ENCODE assay signal across 8 cellular contexts in the genomic region with DNA sequence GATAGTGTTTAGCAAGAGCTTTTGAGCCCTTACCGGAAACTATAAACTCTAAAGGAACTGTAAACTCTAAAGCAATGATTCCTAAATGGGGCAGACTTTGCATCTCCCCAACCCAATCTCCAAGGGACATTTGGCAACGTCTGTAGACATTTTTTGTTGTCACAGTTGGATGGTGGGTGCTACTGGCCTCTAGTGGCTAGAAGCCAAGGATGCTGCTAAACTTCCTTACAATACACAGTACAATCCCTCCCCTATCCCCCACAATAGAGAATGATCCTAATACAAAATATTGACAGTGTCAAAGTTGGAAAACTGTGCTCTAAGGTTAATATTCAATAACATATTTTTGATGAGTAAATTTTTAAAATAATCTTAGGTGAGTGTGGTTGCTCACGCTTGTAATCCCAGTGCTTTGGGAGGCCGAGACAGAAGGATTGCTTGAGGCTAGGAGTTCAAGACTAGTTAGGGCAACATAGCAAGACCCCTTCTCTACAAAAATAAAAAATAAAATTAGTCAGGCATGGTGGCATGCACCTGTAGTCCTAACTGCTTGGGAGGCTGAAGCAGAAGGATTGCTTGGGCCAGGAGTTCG.
DNase-seq lines count a peak whose midpoint lies in the region; ATAC-seq, FAIRE-seq and TF ChIP-seq lines count a peak whose summit lies in the region.

No MANE protein-coding gene starts in this region.

- WGBS in K562 (ENCODE audit: insufficient coverage, low coverage, missing lambda C conversion rate): 62% methylated on average over 5 of the region's 5 CpGs
- WGBS in upper lobe of left lung, 2 donors: 72 to 75% methylated on average over 5 of the region's 5 CpGs

- H3K36me3 ChIP-seq in Peyer's patch (no peaks in the 10 kb centered on the region), K562 (ENCODE audit: control insufficient read depth, insufficient read depth, low read length) (no peaks in the 10 kb centered on the region), left lung (no peaks in the 10 kb centered on the region), upper lobe of left lung (peaks cover 0 to 6% (median 0%) of the 10 kb centered on the region in 4 donors)

- DNase-seq in activated CD4-positive, alpha-beta T cell treated with anti-CD3 and anti-CD28 coated beads for 36 hours: peak; percentile 57
- DNase-seq in activated CD4-positive, alpha-beta T cell treated with anti-CD3 and anti-CD28 coated beads for 1 hour: no peak
- peak; percentile 40 for DNase-seq in HCEC 1CT
- DNase-seq in Peyer's patch: no peak
- peak; percentile 12 to 58 (median 28) for DNase-seq in K562 (ENCODE audit: extremely low read depth in 1 of 4, low spot score in 3 of 4)
- DNase-seq in left lung: no peak
- DNase-seq in upper lobe of left lung: no peak

- TF ChIP-seq CTCF in Peyer's patch (IDR thresholded peaks at IDR 0.05) (peak in 5 of 6 experiments; percentile 12 to 49 (median 42)), K562 (IDR thresholded peaks at IDR 0.05 in 2 of 3, conservative IDR thresholded peaks at IDR 0.05 in 1 of 3; ENCODE audit: insufficient read depth in 2 of 3, low read depth in 1 of 3, low read length in 3 of 3) (peak; percentile 63 to 76 (median 68)), left lung (IDR thresholded peaks at IDR 0.05) (peak; percentile 23 to 36), upper lobe of left lung (IDR thresholded peaks at IDR 0.05) (peak in 4 of 6 experiments; percentile 12 to 32 (median 14))

- H3K4me2 ChIP-seq in K562 (ENCODE audit: insufficient read depth, low read length): no peak overlapping the region

- H3K9me1 ChIP-seq in K562 (ENCODE audit: control insufficient read depth, insufficient read depth, low read length): no peaks in the 10 kb centered on the region

- TF ChIP-seq EP300 in K562 (IDR thresholded peaks at IDR 0.05; ENCODE audit: low read length) (no peak), upper lobe of left lung (IDR thresholded peaks at IDR 0.05) (no peak)

- TF ChIP-seq POLR2A in Peyer's patch (IDR thresholded peaks at IDR 0.05) (no peak), K562 (conservative IDR thresholded peaks at IDR 0.05) (no peak), upper lobe of left lung (IDR thresholded peaks at IDR 0.05) (no peak)

- H3K9ac ChIP-seq in K562 (ENCODE audit: insufficient read depth in 1 of 2, low read depth in 2 of 2, low read length in 2 of 2): no peak overlapping the region

- peaks cover 7% of the 10 kb centered on the region; the same call in 2 of the 3 replicates for H3K79me2 ChIP-seq in K562 (ENCODE audit: control insufficient read depth, insufficient read depth, low read length)

- POLR2A ChIA-PET in activated CD4-positive, alpha-beta T cell treated with anti-CD3 and anti-CD28 coated beads for 36 hours (lab: Charles Lee): no interaction called here
- POLR2A ChIA-PET in K562 (lab: Yijun Ruan, JAX): interaction anchor here (0.6 kb wide), 1 partner anchor 774 kb away, joined by 3 read pairs; no protein-coding TSS in a partner anchor

- H3K36me3 Mint-ChIP-seq in activated CD4-positive, alpha-beta T cell treated with anti-CD3 and anti-CD28 coated beads for 36 hours (ENCODE audit: low read depth): peaks cover 22% of the 10 kb centered on the region

- no peak overlapping the region for H3K4me3 Mint-ChIP-seq in activated CD4-positive, alpha-beta T cell treated with anti-CD3 and anti-CD28 coated beads for 36 hours

- H3K4me3 ChIP-seq in Peyer's patch (no peak overlapping the region), K562 (no peak overlapping the region), left lung (no peak overlapping the region), upper lobe of left lung (no peak overlapping the region)

- H3K4me1 Mint-ChIP-seq in activated CD4-positive, alpha-beta T cell treated with anti-CD3 and anti-CD28 coated beads for 36 hours: peaks cover 37% of the 10 kb centered on the region

- H3K27me3 Mint-ChIP-seq in activated CD4-positive, alpha-beta T cell treated with anti-CD3 and anti-CD28 coated beads for 36 hours: no peaks in the 10 kb centered on the region

- no TSS peak for BruUV-seq in K562 (replicated peaks; lab: Mats Ljungman, UMichigan)

- peak; percentile 48 to 69 for TF ChIP-seq RAD21 in K562 (CRISPR knock-in tag; conservative IDR thresholded peaks at IDR 0.05 in 1 of 2, IDR thresholded peaks at IDR 0.05 in 1 of 2)

- intact Hi-C loops in activated CD4-positive, alpha-beta T cell treated with anti-CD3 and anti-CD28 coated beads for 36 hours (cut with DNase I, micrococcal nuclease): loop anchor here (1.0 to 10.0 kb wide), 5 partner anchors 123 to 488 kb away; no protein-coding TSS in a partner anchor
- intact Hi-C loops in K562 (cut with micrococcal nuclease) (loop anchor here (1.0 to 5.0 kb wide), 3 partner anchors 73 to 351 kb away; no protein-coding TSS in a partner anchor), left lung (cut with DNase I) (no loop called here)

- H3K27me3 ChIP-seq in Peyer's patch: no peaks in the 10 kb centered on the region
- H3K27me3 ChIP-seq in K562 (ENCODE audit: control insufficient read depth in 2 of 2, insufficient read depth in 2 of 2, low read length in 2 of 2): no peaks in the 10 kb centered on the region
- no peaks in the 10 kb centered on the region for H3K27me3 ChIP-seq in left lung
- no peaks in the 10 kb centered on the region for H3K27me3 ChIP-seq in upper lobe of left lung

- H4K20me1 ChIP-seq in K562 (replicated peaks; ENCODE audit: control insufficient read depth, insufficient read depth, low read length): no peaks in the 10 kb centered on the region

- H3K27ac Mint-ChIP-seq in activated CD4-positive, alpha-beta T cell treated with anti-CD3 and anti-CD28 coated beads for 36 hours: no peak overlapping the region

- H3K4me1 ChIP-seq in Peyer's patch: no peaks in the 10 kb centered on the region
- 0 out of 5 replicates have a peak, but pooled peaks cover 0 to 3% of the 10 kb centered on the region in 2 experiments for H3K4me1 ChIP-seq in K562 (replicated peaks in 1 of 2; ENCODE audit: control insufficient read depth in 2 of 2, insufficient read depth in 2 of 2, low read length in 2 of 2)
- H3K4me1 ChIP-seq in left lung: no peaks in the 10 kb centered on the region
- no peaks in the 10 kb centered on the region for H3K4me1 ChIP-seq in upper lobe of left lung

- ATAC-seq in activated CD4-positive, alpha-beta T cell treated with anti-CD3 and anti-CD28 coated beads for 36 hours: peak; percentile 54
- ATAC-seq in K562: peak; percentile 95
- peak; percentile 64 for ATAC-seq in left lung
- peak in 1 of 2 donors; percentile 63 for ATAC-seq in upper lobe of left lung (ENCODE audit: low FRiP score in 2 of 2)
- ATAC-seq in HG03457 (IDR thresholded peaks at IDR 0.05; ENCODE audit: unreplicated experiment): no peak

- no peak overlapping the region for H2AFZ ChIP-seq in K562 (ENCODE audit: low read depth, low read length)

- FAIRE-seq in K562 (lab: Jason Lieb, UNC): peak; percentile 88

- H3K9me3 ChIP-seq in Peyer's patch: peaks cover 0 to 4% (median 0%) of the 10 kb centered on the region in 4 donors
- no peaks in the 10 kb centered on the region for H3K9me3 ChIP-seq in K562 (replicated peaks; ENCODE audit: control insufficient read depth, insufficient read depth, low read depth, low read length)
- H3K9me3 ChIP-seq in left lung: peaks cover 0 to 8% of the 10 kb centered on the region in 2 donors
- peaks cover 0 to 9% (median 0%) of the 10 kb centered on the region in 4 donors for H3K9me3 ChIP-seq in upper lobe of left lung

- CTCF ChIA-PET in activated CD4-positive, alpha-beta T cell treated with anti-CD3 and anti-CD28 coated beads for 36 hours (lab: Charles Lee): interaction anchor here (0.5 to 3.6 kb wide), 17 partner anchors 13 to 185 kb away, joined by 3 to 17 read pairs (median 3); no protein-coding TSS in a partner anchor
- CTCF ChIA-PET in K562 (lab: Yijun Ruan, JAX; ENCODE audit: low intra/inter-chr PET ratio): interaction anchor here (1.0 to 1.1 kb wide), 3 partner anchors 71 to 123 kb away, joined by 3 to 4 read pairs (median 3); no protein-coding TSS in a partner anchor

- in situ Hi-C loops in K562 (cut with MboI): no loop called here

- H3K9me3 Mint-ChIP-seq in activated CD4-positive, alpha-beta T cell treated with anti-CD3 and anti-CD28 coated beads for 36 hours (ENCODE audit: low read depth): peaks cover 5% of the 10 kb centered on the region

- H3K27ac ChIP-seq in Peyer's patch: no peak overlapping the region
- no peak overlapping the region for H3K27ac ChIP-seq in K562 (ENCODE audit: extremely low read depth, low read depth, low read length)
- H3K27ac ChIP-seq in left lung: no peak overlapping the region
- no peak overlapping the region for H3K27ac ChIP-seq in upper lobe of left lung

TF ChIP-seq in K562, 482 proteins besides CTCF, POLR2A, EP300 and RAD21:
- TF ChIP-seq ZNF263 (CRISPR knock-in tag; IDR thresholded peaks at IDR 0.05; ENCODE audit: borderline replicate concordance): no peak
- TF ChIP-seq ZNF121 (CRISPR knock-in tag; conservative IDR thresholded peaks at IDR 0.05): peak; percentile 35; the same call in 1 of the 2 replicates
- 0 out of 2 replicates have a peak, but pooled peaks have one; percentile 22 for TF ChIP-seq SMC3 (conservative IDR thresholded peaks at IDR 0.05; ENCODE audit: insufficient read depth, low read depth, low read length)
- TF ChIP-seq HIVEP1 (CRISPR knock-in tag; IDR thresholded peaks at IDR 0.05): no peak
- TF ChIP-seq ZBTB8A (IDR thresholded peaks at IDR 0.05; ENCODE audit: partially characterized antibody): no peak
- TF ChIP-seq, protein P1, sequence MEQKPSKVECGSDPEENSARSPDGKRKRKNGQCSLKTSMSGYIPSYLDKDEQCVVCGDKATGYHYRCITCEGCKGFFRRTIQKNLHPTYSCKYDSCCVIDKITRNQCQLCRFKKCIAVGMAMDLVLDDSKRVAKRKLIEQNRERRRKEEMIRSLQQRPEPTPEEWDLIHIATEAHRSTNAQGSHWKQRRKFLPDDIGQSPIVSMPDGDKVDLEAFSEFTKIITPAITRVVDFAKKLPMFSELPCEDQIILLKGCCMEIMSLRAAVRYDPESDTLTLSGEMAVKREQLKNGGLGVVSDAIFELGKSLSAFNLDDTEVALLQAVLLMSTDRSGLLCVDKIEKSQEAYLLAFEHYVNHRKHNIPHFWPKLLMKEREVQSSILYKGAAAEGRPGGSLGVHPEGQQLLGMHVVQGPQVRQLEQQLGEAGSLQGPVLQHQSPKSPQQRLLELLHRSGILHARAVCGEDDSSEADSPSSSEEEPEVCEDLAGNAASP (IDR thresholded peaks at IDR 0.05): no peak

Comparison
In these comparisons a context has a peak if more than half of its experiments do, and no peak if none do; other contexts are left out.
1. DNase-seq: peak in activated CD4-positive, alpha-beta T cell treated with anti-CD3 and anti-CD28 coated beads for 36 hours (single experiment), HCEC 1CT (single experiment) and K562 (4 of 4); none in activated CD4-positive, alpha-beta T cell treated with anti-CD3 and anti-CD28 coated beads for 1 hour (single experiment), Peyer's patch (0 of 3), left lung (0 of 2) and upper lobe of left lung (0 of 2).
2. CTCF ChIP-seq: peak in every context shown above with its lines; median percentile 68 in K562; 42 in Peyer's patch; 30 in left lung; 14 in upper lobe of left lung.
3. intact Hi-C loops: an anchor here in activated CD4-positive, alpha-beta T cell treated with anti-CD3 and anti-CD28 coated beads for 36 hours (1.0 to 10.0 kb wide) and K562 (1.0 to 5.0 kb wide); none called in left lung.